ENCODE assay signal across 13 cellular contexts in genomic region chr19:16957151-16957662, GRCh38.
DNase-seq lines count a peak whose midpoint lies in the region; ATAC-seq and TF ChIP-seq lines count a peak whose summit lies in the region.
"Had no signal": no experiment of that assay in that cellular context is flagged by ENCODE, and none has a peak within 500 bp of the region (broad histone marks: within the 10 kb centered on the region; RNA-seq: fewer than 3 reads in every experiment).

No MANE protein-coding gene starts in this region.

- H3K4me3 ChIP-seq in A673 (ENCODE audit: low read depth, low read length, poor library complexity, severe bottlenecking) (peak overlapping the region; percentile 31), HEK293 (ENCODE audit: low read depth, low read length) (no peak overlapping the region), right cardiac atrium (ENCODE audit: low read length) (no peak overlapping the region)
- H3K4me3 ChIP-seq: stomach had no signal

- H3K36me3 ChIP-seq in A673 (ENCODE audit: insufficient read depth, low read length, poor library complexity, severe bottlenecking) = no peaks in the 10 kb centered on the region
- no peaks in the 10 kb centered on the region for H3K36me3 ChIP-seq in HEK293 (ENCODE audit: control insufficient read depth in 2 of 2, insufficient read depth in 1 of 2, low read length in 2 of 2)
- H3K36me3 ChIP-seq: stomach had no signal

- BruUV-seq in A673 (replicated peaks; lab: Mats Ljungman, UMichigan) = no TSS peak

- no peak for TF ChIP-seq CTCF in A673 (conservative IDR thresholded peaks at IDR 0.05; ENCODE audit: low read depth, low read length)
- TF ChIP-seq CTCF in HEK293 (tag by site-specific recombination; IDR thresholded peaks at IDR 0.05) = no peak
- no peak for TF ChIP-seq CTCF in WTC11 (IDR thresholded peaks at IDR 0.05)

- peak overlapping the region; percentile 26; the same call in 1 of the 2 replicates for H3K27ac Mint-ChIP-seq in WTC11
- no peak overlapping the region for H3K27ac Mint-ChIP-seq in activated naive CD8-positive, alpha-beta T cell treated with anti-CD3 and anti-CD28 coated beads, Interleukin-2, amount 50 U/mL, for 24 hours
- H3K27ac Mint-ChIP-seq: CD4-positive, alpha-beta T cell had no signal

- H3K4me1 ChIP-seq in A673 (ENCODE audit: insufficient read depth, low read length, poor library complexity, severe bottlenecking) (peaks cover 20% of the 10 kb centered on the region), HEK293 (ENCODE audit: control insufficient read depth, insufficient read depth, low read length) (peaks cover 8% of the 10 kb centered on the region), right cardiac atrium (ENCODE audit: control insufficient read depth, insufficient read depth, low read length) (no peaks in the 10 kb centered on the region)

- H3K36me3 Mint-ChIP-seq in WTC11 = peaks cover 14% of the 10 kb centered on the region
- no peaks in the 10 kb centered on the region for H3K36me3 Mint-ChIP-seq in activated naive CD8-positive, alpha-beta T cell treated with anti-CD3 and anti-CD28 coated beads, Interleukin-2, amount 50 U/mL, for 24 hours (ENCODE audit: low read depth)

- H3K27me3 ChIP-seq in A673 (replicated peaks; ENCODE audit: insufficient read depth, low read depth, low read length, poor library complexity) = no peaks in the 10 kb centered on the region
- no peaks in the 10 kb centered on the region for H3K27me3 ChIP-seq in right cardiac atrium (ENCODE audit: control insufficient read depth, insufficient read depth)

- 33% methylated on average over 7 of the region's 7 CpGs for whole genome bisulfite sequencing in right cardiac atrium

- peak; percentile 76 for DNase-seq in A673 (ENCODE audit: low spot score)
- DNase-seq in WTC11 (ENCODE audit: low spot score) = no peak
- peak in 1 of 3 donors; percentile 18 for DNase-seq in right cardiac atrium
- DNase-seq in glomerular visceral epithelial cell (ENCODE audit: extremely low spot score) = no peak
- DNase-seq in NCI-H524 (lab: John Stamatoyannopoulos, UW) = no peak
- no peak for DNase-seq in GM19238 (ENCODE audit: insufficient read length, low spot score)
- DNase-seq in activated naive CD8-positive, alpha-beta T cell treated with anti-CD3 and anti-CD28 coated beads, Interleukin-2, amount 50 U/mL, for 24 hours = no peak
- DNase-seq: CD4-positive, alpha-beta T cell; H9; IMR-90; stomach; SW 1271 had no signal

- peaks cover 6% of the 10 kb centered on the region for H3K27me3 Mint-ChIP-seq in WTC11 (ENCODE audit: low read depth)
- H3K27me3 Mint-ChIP-seq in activated naive CD8-positive, alpha-beta T cell treated with anti-CD3 and anti-CD28 coated beads, Interleukin-2, amount 50 U/mL, for 24 hours = peaks cover 5% of the 10 kb centered on the region

- H3K27ac ChIP-seq in A673 (ENCODE audit: low read depth, low read length, poor library complexity, severe bottlenecking) (peak overlapping the region; percentile 80), HEK293 (ENCODE audit: extremely low read depth, low read depth, low read length) (peak overlapping the region; percentile 7; the same call in 1 of the 2 replicates), right cardiac atrium (ENCODE audit: low read length) (no peak overlapping the region)
- H3K27ac ChIP-seq: stomach had no signal

- CTCF ChIA-PET in A673 (lab: Charles Lee) (interaction anchor here (0.6 kb wide), 1 partner anchor 242 kb away, joined by 5 read pairs; no protein-coding TSS in a partner anchor), HEK293 (lab: Yijun Ruan, JAX) (interaction anchor here (0.6 to 0.7 kb wide), 3 partner anchors 103 to 434 kb away, joined by 3 read pairs; no protein-coding TSS in a partner anchor), WTC11 (lab: Charles Lee) (no interaction called here)

- peaks cover 16% of the 10 kb centered on the region for H3K4me1 Mint-ChIP-seq in WTC11
- H3K4me1 Mint-ChIP-seq in activated naive CD8-positive, alpha-beta T cell treated with anti-CD3 and anti-CD28 coated beads, Interleukin-2, amount 50 U/mL, for 24 hours = peaks cover 1% of the 10 kb centered on the region

- peaks cover 12% of the 10 kb centered on the region for H3K9me3 Mint-ChIP-seq in WTC11
- H3K9me3 Mint-ChIP-seq in activated naive CD8-positive, alpha-beta T cell treated with anti-CD3 and anti-CD28 coated beads, Interleukin-2, amount 50 U/mL, for 24 hours = no peaks in the 10 kb centered on the region

- ATAC-seq in WTC11 (no peak), right cardiac atrium (peak; percentile 54 to 89)
- ATAC-seq in activated naive CD8-positive, alpha-beta T cell treated with anti-CD3 and anti-CD28 coated beads, Interleukin-2, amount 50 U/mL, for 24 hours = no peak

- intact Hi-C loops in A673 (cut with micrococcal nuclease; ENCODE audit: unreplicated experiment) = no loop called here
- intact Hi-C loops in right cardiac atrium (cut with DNase I) = no loop called here

- no peak overlapping the region for H3K4me3 Mint-ChIP-seq in WTC11
- H3K4me3 Mint-ChIP-seq in activated naive CD8-positive, alpha-beta T cell treated with anti-CD3 and anti-CD28 coated beads, Interleukin-2, amount 50 U/mL, for 24 hours = no peak overlapping the region
- H3K4me3 Mint-ChIP-seq: CD4-positive, alpha-beta T cell; H9 had no signal

- POLR2A ChIA-PET in A673 (lab: Charles Lee; ENCODE audit: low non-redundant PET) = no interaction called here
- POLR2A ChIA-PET in HEK293 (lab: Yijun Ruan, JAX) = interaction anchor here (0.6 kb wide), 2 partner anchors 109 to 910 kb away, joined by 3 read pairs; no protein-coding TSS in a partner anchor
- POLR2A ChIA-PET in WTC11 (lab: Charles Lee) = no interaction called here

- H3K9me3 ChIP-seq in A673 (ENCODE audit: low read depth, low read length, poor library complexity, severe bottlenecking) = no peaks in the 10 kb centered on the region
- H3K9me3 ChIP-seq in HEK293 (ENCODE audit: control insufficient read depth, insufficient read depth, low read depth, low read length) = no peaks in the 10 kb centered on the region
- no peaks in the 10 kb centered on the region for H3K9me3 ChIP-seq in right cardiac atrium (ENCODE audit: control insufficient read depth, low read length)
- H3K9me3 ChIP-seq: stomach had no signal

TF ChIP-seq in HEK293, 187 proteins besides CTCF, POLR2A, EP300 and RAD21 (continues in another document):
- TF ChIP-seq ZBTB49 (tag by site-specific recombination; IDR thresholded peaks at IDR 0.05; ENCODE audit: low read depth) (no peak), ZNF266 (tag by site-specific recombination; IDR thresholded peaks at IDR 0.05; ENCODE audit: low read depth) (no peak), ZNF175 (tag by site-specific recombination; IDR thresholded peaks at IDR 0.05) (no peak), ZNF274 (IDR thresholded peaks at IDR 0.05; ENCODE audit: low read length) (no peak), ZNF274 (tag by site-specific recombination; IDR thresholded peaks at IDR 0.05; ENCODE audit: borderline replicate concordance) (no peak), ZNF501 (tag by site-specific recombination; IDR thresholded peaks at IDR 0.05) (no peak)

TF ChIP-seq in WTC11, 78 proteins besides CTCF, POLR2A, EP300 and RAD21 (continues in another document):
- TF ChIP-seq USF2 (CRISPR knock-in tag; IDR thresholded peaks at IDR 0.05) = no peak
- no peak for TF ChIP-seq ZNF317 (CRISPR knock-in tag; IDR thresholded peaks at IDR 0.05; ENCODE audit: borderline replicate concordance, low read depth)
- TF ChIP-seq NR1H2 (CRISPR knock-in tag; IDR thresholded peaks at IDR 0.05) = no peak
- TF ChIP-seq RELA (CRISPR knock-in tag; IDR thresholded peaks at IDR 0.05; ENCODE audit: borderline replicate concordance) = no peak
- no peak for TF ChIP-seq ZMAT4 (CRISPR knock-in tag; IDR thresholded peaks at IDR 0.05)
- TF ChIP-seq ZNF671 (CRISPR knock-in tag; IDR thresholded peaks at IDR 0.05) = no peak
- TF ChIP-seq ATF6 (CRISPR knock-in tag; IDR thresholded peaks at IDR 0.05) = no peak
- TF ChIP-seq NR2C2 (CRISPR knock-in tag; IDR thresholded peaks at IDR 0.05) = no peak
- no peak for TF ChIP-seq CREB1 (CRISPR knock-in tag; IDR thresholded peaks at IDR 0.05)
- TF ChIP-seq TEAD1 (CRISPR knock-in tag; IDR thresholded peaks at IDR 0.05) = no peak

Comparison
In these comparisons a context has a peak if more than half of its experiments do, and no peak if none do; other contexts are left out.
1. ATAC-seq: peak in right cardiac atrium (2 of 2); none in WTC11 (single experiment) and activated naive CD8-positive, alpha-beta T cell treated with anti-CD3 and anti-CD28 coated beads, Interleukin-2, amount 50 U/mL, for 24 hours (single experiment).